Comparison of ENCODE assay signal across 29 cellular contexts in genomic region chr9:132489536-132489935, GRCh38.
"Had no signal": no experiment of that assay in that cellular context is flagged by ENCODE, and none has a peak within 500 bp of the region (broad histone marks: within the 10 kb centered on the region; RNA-seq: fewer than 3 reads in every experiment).

No MANE protein-coding gene starts in this region.

- H3K4me1 Mint-ChIP-seq: activated B cell treated with CpG ODN at 0.5 μM for 24 hours had no signal

- H3K4me1 ChIP-seq: ascending aorta, breast epithelium, heart right ventricle had no signal

- H3K36me3 ChIP-seq: ascending aorta, breast epithelium, cardiac muscle cell, heart right ventricle, WERI-Rb-1 had no signal

- H3K27ac ChIP-seq: ascending aorta, breast epithelium, cardiac muscle cell, coronary artery, dorsolateral prefrontal cortex, heart right ventricle, WERI-Rb-1 had no signal

- H3K36me3 Mint-ChIP-seq: activated naive CD4-positive, alpha-beta T cell treated with anti-CD3 and anti-CD28 coated beads, Interleukin-2, amount 10 ng/mL, durations not matched to agents 7 days and 5 days; activated naive CD4-positive, alpha-beta T cell treated with anti-CD3 and anti-CD28 coated beads, Interleukin-2, amount 50 U/mL, for 72 hours; activated naive CD8-positive, alpha-beta T cell treated with anti-CD3 and anti-CD28 coated beads, Interleukin-2, amount 10 ng/mL, durations not matched to agents 7 days and 5 days; T-cell had no signal

- H3K4me3 Mint-ChIP-seq: activated B cell treated with CpG ODN at 0.5 μM for 24 hours; activated naive CD4-positive, alpha-beta T cell treated with anti-CD3 and anti-CD28 coated beads, Interleukin-2, amount 10 ng/mL, durations not matched to agents 7 days and 5 days; activated naive CD8-positive, alpha-beta T cell treated with anti-CD3 and anti-CD28 coated beads, Interleukin-2, amount 10 ng/mL, durations not matched to agents 7 days and 5 days; activated T-cell treated with anti-CD3 and anti-CD28 coated beads, Interleukin-2, amount 50 U/mL, for 24 hours; activated T-cell treated with anti-CD3 and anti-CD28 coated beads, Interleukin-2, amount 50 U/mL, for 72 hours; dendritic cell treated with granulocyte-macrophage colony-stimulating factor and Interleukin-4, amounts not matched to agents 40 ng/mL and 50 ng/mL, for 4 days; endodermal cell; T-helper 1 cell treated with Interleukin-12 subunit alpha and Interleukin-12 subunit beta and Interleukin-4 antibody, amounts not matched to agents 30 μg/mL and 1 μg/mL, for 36 hours had no signal

- H3K27me3 ChIP-seq: cardiac muscle cell had no signal

- H3K27ac Mint-ChIP-seq: activated B cell treated with CpG ODN at 0.5 μM for 24 hours; activated naive CD4-positive, alpha-beta T cell treated with anti-CD3 and anti-CD28 coated beads, Interleukin-2, amount 10 ng/mL, durations not matched to agents 7 days and 5 days; activated naive CD4-positive, alpha-beta T cell treated with anti-CD3 and anti-CD28 coated beads, Interleukin-2, amount 50 U/mL, for 72 hours; activated naive CD8-positive, alpha-beta T cell treated with anti-CD3 and anti-CD28 coated beads, Interleukin-2, amount 10 ng/mL, durations not matched to agents 7 days and 5 days; activated T-cell treated with anti-CD3 and anti-CD28 coated beads, Interleukin-2, amount 50 U/mL, for 24 hours; activated T-cell treated with anti-CD3 and anti-CD28 coated beads, Interleukin-2, amount 50 U/mL, for 72 hours; dendritic cell treated with granulocyte-macrophage colony-stimulating factor and Interleukin-4, amounts not matched to agents 40 ng/mL and 50 ng/mL, for 4 days; endodermal cell; T-helper 1 cell treated with Interleukin-12 subunit alpha and Interleukin-12 subunit beta and Interleukin-4 antibody, amounts not matched to agents 30 μg/mL and 1 μg/mL, for 36 hours had no signal

- DNase-seq: activated B cell treated with CpG ODN at 0.5 μM for 24 hours; activated CD4-positive, alpha-beta T cell treated with anti-CD3 and anti-CD28 coated beads for 48 hours; activated CD4-positive, alpha-beta T cell treated with anti-CD3 and anti-CD28 coated beads, Interleukin-2, amount 50 U/mL, for 1 hour; activated CD4-positive, alpha-beta T cell treated with anti-CD3 and anti-CD28 coated beads, Interleukin-2, amount 50 U/mL, for 48 hours; activated CD8-positive, alpha-beta memory T cell treated with anti-CD3 and anti-CD28 coated beads, Interleukin-2, amount 50 U/mL, for 48 hours; activated gamma-delta T cell; activated naive CD4-positive, alpha-beta T cell; activated naive CD4-positive, alpha-beta T cell treated with anti-CD3 and anti-CD28 coated beads, Interleukin-2, amount 10 ng/mL, durations not matched to agents 7 days and 5 days; activated naive CD8-positive, alpha-beta T cell treated with anti-CD3 and anti-CD28 coated beads, Interleukin-2, amount 10 ng/mL, durations not matched to agents 7 days and 5 days; activated T-cell treated with anti-CD3 and anti-CD28 coated beads for 4 hours; activated T-cell treated with anti-CD3 and anti-CD28 coated beads, Interleukin-2, amount 50 U/mL, for 24 hours; activated T-cell treated with anti-CD3 and anti-CD28 coated beads, Interleukin-2, amount 50 U/mL, for 72 hours; central memory CD4-positive, alpha-beta T cell; cerebellar nuclear complex; dorsolateral prefrontal cortex; effector memory CD4-positive, alpha-beta T cell; endodermal cell; foreskin fibroblast; heart right ventricle; T-cell; T-helper 9 cell; WERI-Rb-1 had no signal

- H3K9me3 Mint-ChIP-seq: activated B cell treated with CpG ODN at 0.5 μM for 24 hours; activated naive CD4-positive, alpha-beta T cell treated with anti-CD3 and anti-CD28 coated beads, Interleukin-2, amount 10 ng/mL, durations not matched to agents 7 days and 5 days; activated naive CD4-positive, alpha-beta T cell treated with anti-CD3 and anti-CD28 coated beads, Interleukin-2, amount 50 U/mL, for 72 hours; activated naive CD8-positive, alpha-beta T cell treated with anti-CD3 and anti-CD28 coated beads, Interleukin-2, amount 10 ng/mL, durations not matched to agents 7 days and 5 days; activated T-cell treated with anti-CD3 and anti-CD28 coated beads, Interleukin-2, amount 50 U/mL, for 24 hours; activated T-cell treated with anti-CD3 and anti-CD28 coated beads, Interleukin-2, amount 50 U/mL, for 72 hours; dendritic cell treated with granulocyte-macrophage colony-stimulating factor and Interleukin-4, amounts not matched to agents 40 ng/mL and 50 ng/mL, for 4 days; T-cell; T-helper 1 cell treated with Interleukin-12 subunit alpha and Interleukin-12 subunit beta and Interleukin-4 antibody, amounts not matched to agents 30 μg/mL and 1 μg/mL, for 36 hours had no signal

- H3K9me3 ChIP-seq: breast epithelium had no signal

- H3K4me3 ChIP-seq: ascending aorta, breast epithelium, cardiac muscle cell, coronary artery, dorsolateral prefrontal cortex, heart right ventricle had no signal
